ENCODE assay signal across 8 cellular contexts in genomic region chr20:54207743-54208491, GRCh38. TPM values are rescaled to one million over a fixed set of nuclear protein-coding genes. Genes with fewer than 3 reads are reported as not detected.
DNase-seq lines count a peak whose midpoint lies in the region; ATAC-seq and TF ChIP-seq lines count a peak whose summit lies in the region.

TSS of gene PFDN4 (plus strand) at chr20:54208087. CDS start at chr20:54208101, 14 bp downstream.

- no peaks in the 10 kb centered on the region for H3K27me3 ChIP-seq in left lung

- no peaks in the 10 kb centered on the region for H3K36me3 ChIP-seq in left lung

- peak within 1 kb of the TSS; percentile 100 for H3K27ac Mint-ChIP-seq in activated CD4-positive, alpha-beta T cell treated with anti-CD3 and anti-CD28 coated beads, Interleukin-2, amount 10 ng/mL, durations not matched to agents 24 days and 14 days

- H3K4me3 ChIP-seq in coronary artery = peak within 1 kb of the TSS; percentile 98
- peak within 1 kb of the TSS; percentile 89 to 91 for H3K4me3 ChIP-seq in left lung

- peak; percentile 94 for ATAC-seq in HG03439 (IDR thresholded peaks at IDR 0.05; ENCODE audit: unreplicated experiment)
- ATAC-seq in left lung = peak; percentile 98

- no peaks in the 10 kb centered on the region for H3K9me3 Mint-ChIP-seq in activated CD4-positive, alpha-beta T cell treated with anti-CD3 and anti-CD28 coated beads, Interleukin-2, amount 10 ng/mL, durations not matched to agents 24 days and 14 days

- H3K27ac ChIP-seq in coronary artery (peak within 1 kb of the TSS; percentile 94 to 95), left lung (peak within 1 kb of the TSS; percentile 90 to 96)

- DNase-seq in C1 segment of cervical spinal cord (lab: John Stamatoyannopoulos, UW) (peak in 13 of 14 donors; percentile 63 to 99 (median 90)), GM19238 (ENCODE audit: insufficient read length, low spot score) (peak; percentile 87), NCI-H510A treated with DMSO at 0.1 percent for 48 hours (lab: John Stamatoyannopoulos, UW) (peak; percentile 69), coronary artery (ENCODE audit: low spot score) (peak; percentile 86), left lung (peak; percentile 82 to 93)
- peak; percentile 95 for DNase-seq in activated CD4-positive, alpha-beta T cell treated with anti-CD3 and anti-CD28 coated beads, Interleukin-2, amount 10 ng/mL, durations not matched to agents 24 days and 14 days
- peak; percentile 75 to 76 for DNase-seq in stimulated activated CD4-positive, alpha-beta T cell treated with anti-CD3 and anti-CD28 coated beads, Interleukin-2, amount 100 ng/mL, for 48 hours

- H3K27me3 Mint-ChIP-seq in activated CD4-positive, alpha-beta T cell treated with anti-CD3 and anti-CD28 coated beads, Interleukin-2, amount 10 ng/mL, durations not matched to agents 24 days and 14 days = no peaks in the 10 kb centered on the region

- intact Hi-C loops in activated CD4-positive, alpha-beta T cell treated with anti-CD3 and anti-CD28 coated beads, Interleukin-2, amount 10 ng/mL, durations not matched to agents 24 days and 14 days (cut with micrococcal nuclease) = loop anchor here (2.0 to 5.0 kb wide), 5 partner anchors 77 to 439 kb away; partner anchors contain the start of gene DOK5
- intact Hi-C loops in left lung (cut with DNase I) = no loop called here

- peaks cover 27% of the 10 kb centered on the region for H3K36me3 Mint-ChIP-seq in activated CD4-positive, alpha-beta T cell treated with anti-CD3 and anti-CD28 coated beads, Interleukin-2, amount 10 ng/mL, durations not matched to agents 24 days and 14 days (ENCODE audit: low read depth)

- H3K4me3 Mint-ChIP-seq in activated CD4-positive, alpha-beta T cell treated with anti-CD3 and anti-CD28 coated beads, Interleukin-2, amount 10 ng/mL, durations not matched to agents 24 days and 14 days = peak within 1 kb of the TSS; percentile 88

- H3K9me3 ChIP-seq in left lung = no peaks in the 10 kb centered on the region

- peaks cover 15 to 26% of the 10 kb centered on the region in 2 donors for H3K4me1 ChIP-seq in left lung

- H3K4me1 Mint-ChIP-seq in activated CD4-positive, alpha-beta T cell treated with anti-CD3 and anti-CD28 coated beads, Interleukin-2, amount 10 ng/mL, durations not matched to agents 24 days and 14 days = peaks cover 39% of the 10 kb centered on the region

- TF ChIP-seq CTCF in coronary artery (IDR thresholded peaks at IDR 0.05) = peak; percentile 78
- TF ChIP-seq CTCF in left lung (IDR thresholded peaks at IDR 0.05) = peak; percentile 71 to 76

RNA-seq across cellular contexts. Expression of gene PFDN4, which starts in this region (rescaled TPM):
- 72.2 and 80.5 TPM in 2 replicates for total RNA-seq in activated CD4-positive, alpha-beta T cell treated with anti-CD3 and anti-CD28 coated beads, Interleukin-2, amount 10 ng/mL, durations not matched to agents 24 days and 14 days
- 10 to 100 TPM; 16.7 to 17.3 TPM for total RNA-seq in left lung

Comparison
In these comparisons a context has a peak if more than half of its experiments do, and no peak if none do; other contexts are left out.
1. Peak in every context shown above with its lines: DNase-seq, ATAC-seq, H3K4me3 ChIP-seq and H3K27ac ChIP-seq.